In genomic region chr16:15542734-15543347, GRCh38 we compare ENCODE assay signal across 26 cellular contexts.
"Had no signal": no experiment of that assay in that cellular context is flagged by ENCODE, and none has a peak within 500 bp of the region (broad histone marks: within the 10 kb centered on the region; RNA-seq: fewer than 3 reads in every experiment).

No MANE protein-coding gene starts in this region.

- ATAC-seq: activated CD8-positive, alpha-beta T cell treated with anti-CD3 and anti-CD28 coated beads for 36 hours; activated T-cell treated with anti-CD3 and anti-CD28 coated beads, Interleukin-2, amount 50 U/mL, for 72 hours; Panc1 had no signal

- H3K9ac ChIP-seq: SK-N-SH had no signal

- H3K27ac Mint-ChIP-seq: activated CD4-positive, alpha-beta T cell treated with anti-CD3 and anti-CD28 coated beads, Interleukin-2, amount 10 ng/mL, durations not matched to agents 24 days and 14 days; activated CD8-positive, alpha-beta T cell treated with anti-CD3 and anti-CD28 coated beads for 36 hours; activated naive CD4-positive, alpha-beta T cell treated with anti-CD3 and anti-CD28 coated beads, Interleukin-2, amount 50 U/mL, for 24 hours; activated T-cell treated with anti-CD3 and anti-CD28 coated beads, Interleukin-2, amount 50 U/mL, for 72 hours; activated T-helper 2 cell treated with anti-CD3 and anti-CD28 coated beads, Interferon-gamma antibody, Interleukin-2, Interleukin-4, amounts not matched to agents 10 μg/mL and 5 μg/mL and 100 μg/mL, durations not matched to agents 14 hours and 24 hours and 36 hours; T-helper 1 cell treated with Interleukin-12 subunit alpha and Interleukin-12 subunit beta and Interleukin-4 antibody, amounts not matched to agents 30 μg/mL and 1 μg/mL, for 36 hours; T-helper 2 cell treated with Interferon-gamma antibody and Interleukin-4, amounts not matched to agents 5 μg/mL and 100 μg/mL, for 36 hours had no signal

- H3K4me3 Mint-ChIP-seq: activated CD4-positive, alpha-beta T cell treated with anti-CD3 and anti-CD28 coated beads, Interleukin-2, amount 10 ng/mL, durations not matched to agents 24 days and 14 days; activated CD8-positive, alpha-beta T cell treated with anti-CD3 and anti-CD28 coated beads for 36 hours; activated naive CD4-positive, alpha-beta T cell treated with anti-CD3 and anti-CD28 coated beads, Interleukin-2, amount 50 U/mL, for 24 hours; activated T-cell treated with anti-CD3 and anti-CD28 coated beads, Interleukin-2, amount 50 U/mL, for 72 hours; T-helper 1 cell treated with Interleukin-12 subunit alpha and Interleukin-12 subunit beta and Interleukin-4 antibody, amounts not matched to agents 30 μg/mL and 1 μg/mL, for 36 hours; T-helper 2 cell treated with Interferon-gamma antibody and Interleukin-4, amounts not matched to agents 5 μg/mL and 100 μg/mL, for 36 hours had no signal

- H3K36me3 ChIP-seq: brain microvascular endothelial cell, SJSA1 had no signal

- H3K27ac ChIP-seq: brain microvascular endothelial cell, SJSA1 had no signal

- DNase-seq: activated CD4-positive, alpha-beta T cell treated with anti-CD3 and anti-CD28 coated beads, Interleukin-2, amount 10 ng/mL, durations not matched to agents 24 days and 14 days; activated CD4-positive, alpha-beta T cell treated with anti-CD3 and anti-CD28 coated beads, Interleukin-2, amount 50 U/mL, for 4 hours; activated CD8-positive, alpha-beta T cell treated with anti-CD3 and anti-CD28 coated beads for 36 hours; activated gamma-delta T cell; activated naive CD4-positive, alpha-beta T cell treated with Interleukin-2 at 50 U/mL for 16 hours; activated T-cell treated with anti-CD3 and anti-CD28 coated beads, Interleukin-2, amount 50 U/mL, for 1 hour; activated T-cell treated with anti-CD3 and anti-CD28 coated beads, Interleukin-2, amount 50 U/mL, for 72 hours; amniotic stem cell; aorta; brain microvascular endothelial cell; central memory CD4-positive, alpha-beta T cell; NCI-H1092 treated with DMSO at 0.1 percent for 48 hours; NCI-H1417 treated with DMSO at 0.1 percent for 48 hours; NCI-H187 treated with DMSO at 0.1 percent for 48 hours; NCI-H2081 treated with DMSO at 0.1 percent for 48 hours; NCI-H226; NCI-H446 treated with DMSO at 0.1 percent for 48 hours; SHP77; SK-N-SH had no signal

- H3K9me3 Mint-ChIP-seq: activated CD4-positive, alpha-beta T cell treated with anti-CD3 and anti-CD28 coated beads, Interleukin-2, amount 10 ng/mL, durations not matched to agents 24 days and 14 days; activated CD8-positive, alpha-beta T cell treated with anti-CD3 and anti-CD28 coated beads for 36 hours; activated naive CD4-positive, alpha-beta T cell treated with anti-CD3 and anti-CD28 coated beads, Interleukin-2, amount 50 U/mL, for 24 hours; activated T-cell treated with anti-CD3 and anti-CD28 coated beads, Interleukin-2, amount 50 U/mL, for 72 hours; activated T-helper 2 cell treated with anti-CD3 and anti-CD28 coated beads, Interferon-gamma antibody, Interleukin-2, Interleukin-4, amounts not matched to agents 10 μg/mL and 5 μg/mL and 100 μg/mL, durations not matched to agents 14 hours and 24 hours and 36 hours; T-helper 1 cell treated with Interleukin-12 subunit alpha and Interleukin-12 subunit beta and Interleukin-4 antibody, amounts not matched to agents 30 μg/mL and 1 μg/mL, for 36 hours; T-helper 2 cell treated with Interferon-gamma antibody and Interleukin-4, amounts not matched to agents 5 μg/mL and 100 μg/mL, for 36 hours had no signal

- H3K4me3 ChIP-seq: SJSA1 had no signal

- H3K27me3 Mint-ChIP-seq: activated CD4-positive, alpha-beta T cell treated with anti-CD3 and anti-CD28 coated beads, Interleukin-2, amount 10 ng/mL, durations not matched to agents 24 days and 14 days; activated CD8-positive, alpha-beta T cell treated with anti-CD3 and anti-CD28 coated beads for 36 hours; activated naive CD4-positive, alpha-beta T cell treated with anti-CD3 and anti-CD28 coated beads, Interleukin-2, amount 50 U/mL, for 24 hours had no signal

- FAIRE-seq: TTC549 had no signal

- H3K27me3 ChIP-seq: brain microvascular endothelial cell, SJSA1 had no signal

- H3K4me2 ChIP-seq: SK-N-SH had no signal

- H3K9me3 ChIP-seq: SJSA1, SK-N-SH had no signal

- H3K4me1 Mint-ChIP-seq: activated naive CD4-positive, alpha-beta T cell treated with anti-CD3 and anti-CD28 coated beads, Interleukin-2, amount 50 U/mL, for 24 hours had no signal

- H3K4me1 ChIP-seq: SJSA1 had no signal
